1 cellular context compared by ENCODE assay signal in genomic region chr13:113129921-113130750, GRCh38.
TF ChIP-seq lines count a peak whose summit lies in the region.

No MANE protein-coding gene starts in this region.

TF ChIP-seq in K562, 482 proteins besides CTCF, POLR2A, EP300 and RAD21 (continued from another document):
- TF ChIP-seq NCOA2 (IDR thresholded peaks at IDR 0.05; ENCODE audit: partially characterized antibody in 2 of 2) (no peak), ZNF263 (CRISPR knock-in tag; IDR thresholded peaks at IDR 0.05; ENCODE audit: borderline replicate concordance) (no peak), PREB (CRISPR knock-in tag; IDR thresholded peaks at IDR 0.05) (no peak)
- TF ChIP-seq, protein P1, sequence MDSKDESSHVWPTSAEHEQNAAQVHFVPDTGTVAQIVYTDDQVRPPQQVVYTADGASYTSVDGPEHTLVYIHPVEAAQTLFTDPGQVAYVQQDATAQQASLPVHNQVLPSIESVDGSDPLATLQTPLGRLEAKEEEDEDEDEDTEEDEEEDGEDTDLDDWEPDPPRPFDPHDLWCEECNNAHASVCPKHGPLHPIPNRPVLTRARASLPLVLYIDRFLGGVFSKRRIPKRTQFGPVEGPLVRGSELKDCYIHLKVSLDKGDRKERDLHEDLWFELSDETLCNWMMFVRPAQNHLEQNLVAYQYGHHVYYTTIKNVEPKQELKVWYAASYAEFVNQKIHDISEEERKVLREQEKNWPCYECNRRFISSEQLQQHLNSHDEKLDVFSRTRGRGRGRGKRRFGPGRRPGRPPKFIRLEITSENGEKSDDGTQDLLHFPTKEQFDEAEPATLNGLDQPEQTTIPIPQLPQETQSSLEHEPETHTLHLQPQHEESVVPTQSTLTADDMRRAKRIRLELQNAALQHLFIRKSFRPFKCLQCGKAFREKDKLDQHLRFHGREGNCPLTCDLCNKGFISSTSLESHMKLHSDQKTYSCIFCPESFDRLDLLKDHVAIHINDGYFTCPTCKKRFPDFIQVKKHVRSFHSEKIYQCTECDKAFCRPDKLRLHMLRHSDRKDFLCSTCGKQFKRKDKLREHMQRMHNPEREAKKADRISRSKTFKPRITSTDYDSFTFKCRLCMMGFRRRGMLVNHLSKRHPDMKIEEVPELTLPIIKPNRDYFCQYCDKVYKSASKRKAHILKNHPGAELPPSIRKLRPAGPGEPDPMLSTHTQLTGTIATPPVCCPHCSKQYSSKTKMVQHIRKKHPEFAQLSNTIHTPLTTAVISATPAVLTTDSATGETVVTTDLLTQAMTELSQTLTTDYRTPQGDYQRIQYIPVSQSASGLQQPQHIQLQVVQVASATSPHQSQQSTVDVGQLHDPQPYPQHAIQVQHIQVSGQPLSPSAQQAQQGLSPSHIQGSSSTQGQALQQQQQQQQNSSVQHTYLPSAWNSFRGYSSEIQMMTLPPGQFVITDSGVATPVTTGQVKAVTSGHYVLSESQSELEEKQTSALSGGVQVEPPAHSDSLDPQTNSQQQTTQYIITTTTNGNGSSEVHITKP (IDR thresholded peaks at IDR 0.05; ENCODE audit: partially characterized antibody) = no peak
TF ChIP-seq in K562: peak in this region for 1.
